25 cellular contexts compared by ENCODE assay signal in the genomic region with DNA sequence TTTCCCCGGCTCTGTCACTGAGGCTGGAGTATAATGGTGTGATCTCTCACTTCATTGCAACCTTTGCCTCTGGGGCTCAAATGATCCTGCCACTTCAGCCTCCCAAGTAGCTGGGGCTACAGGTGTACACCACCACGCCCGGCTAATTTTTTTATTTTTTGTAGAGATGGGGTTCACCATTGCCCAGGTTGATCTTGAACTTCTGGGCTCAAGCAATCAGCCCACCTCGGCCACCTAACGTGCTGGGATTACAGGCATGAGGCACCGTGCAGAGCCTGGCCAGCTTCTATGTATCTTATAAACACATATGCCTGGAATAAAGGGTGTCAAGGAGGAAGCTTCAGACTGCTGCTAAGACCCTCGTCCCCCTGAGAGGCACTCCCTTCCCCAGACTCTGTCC. TPM values are rescaled to one million over a fixed set of nuclear protein-coding genes. Genes with fewer than 3 reads are reported as not detected.
"Had no signal": no experiment of that assay in that cellular context is flagged by ENCODE, and none has a peak within 500 bp of the region (broad histone marks: within the 10 kb centered on the region; RNA-seq: fewer than 3 reads in every experiment).

No MANE protein-coding gene starts in this region.

- H3K27me3 ChIP-seq: body of pancreas, cardiac muscle cell, heart left ventricle, testis, uterus had no signal

- H3K4me3 ChIP-seq: body of pancreas, cardiac muscle cell, heart left ventricle, SK-N-MC, skin epidermis, testis, uterus had no signal

- H3K4me3 Mint-ChIP-seq: activated CD4-positive, alpha-beta T cell treated with anti-CD3 and anti-CD28 coated beads, Interleukin-2, amount 10 ng/mL, durations not matched to agents 7 days and 5 days; activated naive CD4-positive, alpha-beta T cell treated with anti-CD3 and anti-CD28 coated beads, Interleukin-2, amount 10 ng/mL, durations not matched to agents 7 days and 5 days; activated T-helper 17 cell treated with anti-CD3 and anti-CD28 coated beads, Interleukin-2, amount 50 U/mL, for 72 hours had no signal

- H3K9me3 Mint-ChIP-seq: activated CD4-positive, alpha-beta T cell treated with anti-CD3 and anti-CD28 coated beads, Interleukin-2, amount 10 ng/mL, durations not matched to agents 7 days and 5 days; activated naive CD4-positive, alpha-beta T cell treated with anti-CD3 and anti-CD28 coated beads, Interleukin-2, amount 10 ng/mL, durations not matched to agents 7 days and 5 days; activated T-helper 17 cell treated with anti-CD3 and anti-CD28 coated beads, Interleukin-2, amount 50 U/mL, for 72 hours had no signal

- H3K27ac Mint-ChIP-seq: activated CD4-positive, alpha-beta T cell treated with anti-CD3 and anti-CD28 coated beads, Interleukin-2, amount 10 ng/mL, durations not matched to agents 7 days and 5 days; activated naive CD4-positive, alpha-beta T cell treated with anti-CD3 and anti-CD28 coated beads, Interleukin-2, amount 10 ng/mL, durations not matched to agents 7 days and 5 days; activated T-helper 17 cell treated with anti-CD3 and anti-CD28 coated beads, Interleukin-2, amount 50 U/mL, for 72 hours had no signal

- H3K36me3 ChIP-seq: uterus had no signal

- ATAC-seq: activated T-helper 17 cell treated with anti-CD3 and anti-CD28 coated beads, Interleukin-2, amount 50 U/mL, for 72 hours; body of pancreas; heart left ventricle; left ventricle myocardium superior; right cardiac atrium had no signal

- H3K27ac ChIP-seq: body of pancreas, cardiac muscle cell, heart left ventricle, parathyroid adenoma, SK-N-MC, skin epidermis, testis, uterus had no signal

- H3K27me3 Mint-ChIP-seq: activated CD4-positive, alpha-beta T cell treated with anti-CD3 and anti-CD28 coated beads, Interleukin-2, amount 10 ng/mL, durations not matched to agents 7 days and 5 days; activated naive CD4-positive, alpha-beta T cell treated with anti-CD3 and anti-CD28 coated beads, Interleukin-2, amount 10 ng/mL, durations not matched to agents 7 days and 5 days; activated T-helper 17 cell treated with anti-CD3 and anti-CD28 coated beads, Interleukin-2, amount 50 U/mL, for 72 hours had no signal

- DNase-seq: activated CD4-positive, alpha-beta T cell treated with anti-CD3 and anti-CD28 coated beads, Interleukin-2, amount 10 ng/mL, durations not matched to agents 7 days and 5 days; activated CD4-positive, CD25-positive, alpha-beta regulatory T cell; activated naive CD4-positive, alpha-beta T cell treated with anti-CD3 and anti-CD28 coated beads, Interleukin-2, amount 10 ng/mL, durations not matched to agents 7 days and 5 days; anterior cingulate cortex; body of pancreas; cortex of kidney; heart left ventricle; left ventricle myocardium superior; mammary epithelial cell; nucleus accumbens; right cardiac atrium; stimulated activated CD4-positive, alpha-beta T cell treated with anti-CD3 and anti-CD28 coated beads, Interleukin-1b, Interleukin-23, amount 100 ng/mL, for 48 hours; T-helper 9 cell; testis; trophoblast cell; uterus had no signal

- H3K9me3 ChIP-seq: body of pancreas, heart left ventricle, testis, uterus had no signal

RNA-seq across cellular contexts. Expression of a gene that starts 21.8 kb away (rescaled TPM):
- total RNA-seq: activated CD4-positive, alpha-beta T cell treated with anti-CD3 and anti-CD28 coated beads, Interleukin-2, amount 10 ng/mL, durations not matched to agents 7 days and 5 days; activated T-helper 17 cell treated with anti-CD3 and anti-CD28 coated beads, Interleukin-2, amount 50 U/mL, for 72 hours; body of pancreas; cardiac muscle cell; cerebellum; epithelial cell of proximal tubule; fibroblast of villous mesenchyme; left ventricle myocardium superior; pulmonary artery endothelial cell had no signal
